9 cellular contexts compared by ENCODE assay signal in the genomic region with DNA sequence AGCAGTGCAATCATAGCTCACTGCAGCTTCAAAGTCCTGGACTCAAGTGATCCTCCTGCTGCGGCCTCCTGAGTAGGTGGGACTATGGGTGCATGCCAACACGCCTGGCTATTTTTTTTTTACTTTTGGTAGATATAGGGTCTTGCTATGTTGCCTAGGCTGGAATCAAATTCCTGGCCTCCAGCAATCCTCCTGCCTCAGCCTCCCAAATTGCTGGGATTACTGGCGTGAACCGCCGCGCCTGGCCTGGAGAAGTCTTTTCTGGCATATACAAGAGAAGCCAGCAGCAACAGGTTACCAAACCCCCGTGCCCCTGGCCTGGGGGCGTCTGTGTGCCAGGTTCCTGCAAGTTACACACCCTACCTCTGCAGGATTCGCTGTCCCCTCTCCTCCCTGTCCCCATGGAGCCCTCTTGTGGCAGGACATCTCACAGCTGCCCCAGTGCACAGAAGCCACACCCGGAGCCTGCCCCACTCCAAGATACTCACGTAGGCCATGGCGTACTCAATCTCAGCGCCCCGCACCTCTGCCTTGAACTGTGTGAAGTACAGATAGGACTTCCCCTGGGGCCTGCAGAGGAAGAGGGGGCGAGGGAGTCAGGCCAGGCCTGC. TPM values are rescaled to one million over a fixed set of nuclear protein-coding genes. Genes with fewer than 3 reads are reported as not detected.
DNase-seq lines count a peak whose midpoint lies in the region; ATAC-seq and TF ChIP-seq lines count a peak whose summit lies in the region.
"Had no signal": no experiment of that assay in that cellular context is flagged by ENCODE, and none has a peak within 500 bp of the region (broad histone marks: within the 10 kb centered on the region; RNA-seq: fewer than 3 reads in every experiment).

No MANE protein-coding gene starts in this region.

- no CpG with 5 or more reads among the region's 15 CpGs for WGBS in neuronal stem cell (ENCODE audit: extremely low coverage in 2 of 2, insufficient read length in 2 of 2, insufficient replicate concordance in 1 of 2), 2 donors

- H3K79me1 ChIP-seq in neuronal stem cell (ENCODE audit: low read depth, low read length): peaks cover 2% of the 10 kb centered on the region

- peak; percentile 46 for TF ChIP-seq CTCF in A673 (conservative IDR thresholded peaks at IDR 0.05; ENCODE audit: low read depth, low read length)
- TF ChIP-seq CTCF in GM20000 (IDR thresholded peaks at IDR 0.05; ENCODE audit: extremely low read depth, missing control alignments): peak; percentile 16
- peak; percentile 15 for TF ChIP-seq CTCF in RWPE2 (IDR thresholded peaks at IDR 0.05; ENCODE audit: poor library complexity, severe bottlenecking)
- TF ChIP-seq CTCF in cardiac muscle cell (IDR thresholded peaks at IDR 0.05; ENCODE audit: low read depth, low read length): peak; percentile 18

- no peak overlapping the region for H4K8ac ChIP-seq in neuronal stem cell (ENCODE audit: low read depth, low read length)

- no peak overlapping the region for H2AK5ac ChIP-seq in neuronal stem cell (ENCODE audit: low read depth, low read length)

- no peak overlapping the region for H2BK120ac ChIP-seq in neuronal stem cell (ENCODE audit: low read depth, low read length)

- no TSS peak for BruUV-seq in A673 (replicated peaks; lab: Mats Ljungman, UMichigan)

- H3K18ac ChIP-seq in neuronal stem cell (ENCODE audit: low read length): no peak overlapping the region

- H3K4me2 ChIP-seq in neuronal stem cell (ENCODE audit: insufficient read depth, low read length, poor library complexity, severe bottlenecking): no peak overlapping the region

- no peak for ATAC-seq in RWPE2 (ENCODE audit: low read depth)
- no peak for ATAC-seq in HG02588 (IDR thresholded peaks at IDR 0.05; ENCODE audit: unreplicated experiment)
- no peak for ATAC-seq in GM18867 (IDR thresholded peaks at IDR 0.05; ENCODE audit: unreplicated experiment)

- CTCF ChIA-PET in A673 (lab: Charles Lee): no interaction called here

- no peaks in the 10 kb centered on the region for H3K4me1 ChIP-seq in A673 (ENCODE audit: insufficient read depth, low read length, poor library complexity, severe bottlenecking)
- H3K4me1 ChIP-seq in RWPE2 (ENCODE audit: insufficient read depth, poor library complexity, severe bottlenecking): no peaks in the 10 kb centered on the region
- no peaks in the 10 kb centered on the region for H3K4me1 ChIP-seq in cardiac muscle cell (ENCODE audit: low read depth)
- no peaks in the 10 kb centered on the region for H3K4me1 ChIP-seq in neuronal stem cell (ENCODE audit: control insufficient read depth in 2 of 2, insufficient read depth in 1 of 2, low read depth in 1 of 2, low read length in 2 of 2)

- H3K4ac ChIP-seq in neuronal stem cell (ENCODE audit: low read length): no peak overlapping the region

- H3K9me3 ChIP-seq in A673 (ENCODE audit: low read depth, low read length, poor library complexity, severe bottlenecking) (no peaks in the 10 kb centered on the region), RWPE2 (ENCODE audit: severe bottlenecking) (no peaks in the 10 kb centered on the region), cardiac muscle cell (ENCODE audit: low read depth) (no peaks in the 10 kb centered on the region), neuronal stem cell (replicated peaks in 1 of 2; ENCODE audit: control insufficient read depth in 2 of 2, insufficient read depth in 1 of 2, low read depth in 1 of 2, low read length in 2 of 2) (peaks cover 3 to 6% of the 10 kb centered on the region in 2 donors)

- peaks cover 47% of the 10 kb centered on the region for H3K36me3 ChIP-seq in A673 (ENCODE audit: insufficient read depth, low read length, poor library complexity, severe bottlenecking)
- peaks cover 57% of the 10 kb centered on the region for H3K36me3 ChIP-seq in RWPE2 (ENCODE audit: low read depth)
- peaks cover 12% of the 10 kb centered on the region for H3K36me3 ChIP-seq in cardiac muscle cell
- peaks cover 30 to 89% of the 10 kb centered on the region in 2 donors for H3K36me3 ChIP-seq in neuronal stem cell (replicated peaks in 1 of 2; ENCODE audit: control insufficient read depth in 2 of 2, insufficient read depth in 2 of 2, low read length in 2 of 2)

- no peaks in the 10 kb centered on the region for H3K27me3 ChIP-seq in A673 (replicated peaks; ENCODE audit: insufficient read depth, low read depth, low read length, poor library complexity)
- no peaks in the 10 kb centered on the region for H3K27me3 ChIP-seq in RWPE2 (ENCODE audit: insufficient read depth, poor library complexity, severe bottlenecking)
- no peaks in the 10 kb centered on the region for H3K27me3 ChIP-seq in cardiac muscle cell
- H3K27me3 ChIP-seq in neuronal stem cell (ENCODE audit: control insufficient read depth in 3 of 3, insufficient read depth in 3 of 3, low read depth in 1 of 3, low read length in 3 of 3): no peaks in the 10 kb centered on the region

- no peak overlapping the region for H3K9ac ChIP-seq in neuronal stem cell (ENCODE audit: low read depth, low read length, poor library complexity)

- no peak overlapping the region for H4K91ac ChIP-seq in neuronal stem cell (ENCODE audit: low read depth, low read length, poor library complexity)

- H3K4me3 ChIP-seq in A673 (ENCODE audit: low read depth, low read length, poor library complexity, severe bottlenecking) (no peak overlapping the region), RWPE2 (ENCODE audit: severe bottlenecking) (no peak overlapping the region), cardiac muscle cell (no peak overlapping the region), neuronal stem cell (ENCODE audit: low read length in 2 of 2) (no peak overlapping the region)

- no peak overlapping the region for H3K23ac ChIP-seq in neuronal stem cell (ENCODE audit: low read depth, low read length, poor library complexity)

- H2BK12ac ChIP-seq in neuronal stem cell (ENCODE audit: low read length): no peak overlapping the region

- H2BK15ac ChIP-seq in neuronal stem cell (ENCODE audit: low read length): no peak overlapping the region

- no peak overlapping the region for H2BK5ac ChIP-seq in neuronal stem cell (ENCODE audit: low read length)

- intact Hi-C loops in A673 (cut with micrococcal nuclease; ENCODE audit: unreplicated experiment): no loop called here

- H3K14ac ChIP-seq in neuronal stem cell (ENCODE audit: low read length): no peak overlapping the region

- POLR2A ChIA-PET in A673 (lab: Charles Lee; ENCODE audit: low non-redundant PET): no interaction called here

- no peak overlapping the region for H2AFZ ChIP-seq in neuronal stem cell (ENCODE audit: low read length)

- DNase-seq in A673 (ENCODE audit: low spot score) (no peak), GM20000 (ENCODE audit: low spot score) (no peak), RWPE2 (ENCODE audit: low spot score) (no peak), cardiac muscle cell (ENCODE audit: low read depth in 1 of 2, low spot score in 1 of 2) (peak in 1 of 2 donors; percentile 41), inferior parietal cortex (ENCODE audit: extremely low spot score) (no peak), neuronal stem cell (ENCODE audit: low spot score) (no peak)
- DNase-seq: NCI-H1048 had no signal

- H3K27ac ChIP-seq in A673 (ENCODE audit: low read depth, low read length, poor library complexity, severe bottlenecking) (no peak overlapping the region), RWPE2 (ENCODE audit: poor library complexity, severe bottlenecking) (no peak overlapping the region), cardiac muscle cell (no peak overlapping the region), neuronal stem cell (replicated peaks; ENCODE audit: low read length) (no peak overlapping the region)

RNA-seq across cellular contexts. Expression of a gene that starts 9.9 kb away (rescaled TPM):
- total RNA-seq in A673 (2021) (128 TPM in 2 replicates), cardiac muscle cell (47.9 and 107 TPM in 2 replicates)
- polyA plus RNA-seq in cardiac muscle cell: 122 and 206 TPM in 2 replicates
- polyA plus RNA-seq in neuronal stem cell (2013, experiment 1 of 2): 33.5 TPM
- 33.9 TPM for polyA plus RNA-seq in neuronal stem cell (2013, experiment 2 of 2)

RNA-seq across cellular contexts. Expression of a gene that starts 21.0 kb away (rescaled TPM):
- total RNA-seq in A673 (2021) (24.7 and 25.4 TPM in 2 replicates), cardiac muscle cell (2.2 and 18.1 TPM in 2 replicates)
- 5.1 and 18.7 TPM in 2 replicates for polyA plus RNA-seq in cardiac muscle cell
- polyA plus RNA-seq in neuronal stem cell (2013, experiment 1 of 2): 15.5 TPM
- 15.7 TPM for polyA plus RNA-seq in neuronal stem cell (2013, experiment 2 of 2)
